In the genomic region with DNA sequence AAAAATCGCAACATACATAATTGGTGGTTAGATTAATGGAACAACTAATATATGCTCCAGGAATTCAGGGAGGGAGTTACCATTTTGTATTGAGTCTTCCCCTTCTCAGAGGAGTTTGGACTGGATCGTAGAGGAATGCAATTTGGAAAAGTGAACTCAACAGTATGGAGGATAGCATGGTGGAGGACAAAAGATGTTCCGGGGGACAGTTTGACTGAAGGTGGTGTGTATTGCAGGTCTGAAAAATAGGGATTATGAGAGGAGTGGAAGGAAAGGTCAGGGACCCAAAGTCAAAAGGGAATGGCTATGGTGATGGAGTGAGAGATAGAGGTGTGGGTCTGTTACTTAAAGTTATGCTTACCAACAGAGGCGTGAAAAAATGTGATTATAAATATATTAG, we compare ENCODE assay signal across 8 cellular contexts. TPM values are rescaled to one million over a fixed set of nuclear protein-coding genes. Genes with fewer than 3 reads are reported as not detected.
DNase-seq lines count a peak whose midpoint lies in the region; ATAC-seq and TF ChIP-seq lines count a peak whose summit lies in the region.
"Had no signal": no experiment of that assay in that cellular context is flagged by ENCODE, and none has a peak within 500 bp of the region (broad histone marks: within the 10 kb centered on the region; RNA-seq: fewer than 3 reads in every experiment).

No MANE protein-coding gene starts in this region.

- peaks cover 33% of the 10 kb centered on the region for H3K36me3 Mint-ChIP-seq in activated CD8-positive, alpha-beta T cell treated with anti-CD3 and anti-CD28 coated beads for 36 hours (ENCODE audit: low read depth)

- peak overlapping the region; percentile 97 for H3K27ac Mint-ChIP-seq in activated CD8-positive, alpha-beta T cell treated with anti-CD3 and anti-CD28 coated beads for 36 hours

- peak overlapping the region in 2 of 8 donors; percentile 96 to 97 for H3K27ac ChIP-seq in spleen

- H3K4me1 Mint-ChIP-seq in activated CD8-positive, alpha-beta T cell treated with anti-CD3 and anti-CD28 coated beads for 36 hours (ENCODE audit: low read depth): peaks cover 43% of the 10 kb centered on the region

- 75 to 90% (median 88%) methylated on average over 4 of the region's 4 CpGs for WGBS in spleen, 5 donors

- peak overlapping the region; percentile 82 for H3K4me3 ChIP-seq in HFF-Myc (replicated peaks; ENCODE audit: low read depth, low read length)
- H3K4me3 ChIP-seq in iPS-11a (ENCODE audit: low read depth, low read length): peak overlapping the region; percentile 71
- H3K4me3 ChIP-seq in spleen: peak overlapping the region in 6 of 8 donors; percentile 74 to 97 (median 90)

- no peak for ATAC-seq in activated CD8-positive, alpha-beta T cell treated with anti-CD3 and anti-CD28 coated beads for 36 hours
- ATAC-seq in GM21576 (IDR thresholded peaks at IDR 0.05; ENCODE audit: unreplicated experiment) (no peak), GM19351 (IDR thresholded peaks at IDR 0.05; ENCODE audit: unreplicated experiment) (no peak)

- CTCF ChIA-PET in activated CD8-positive, alpha-beta T cell treated with anti-CD3 and anti-CD28 coated beads for 36 hours (lab: Charles Lee): interaction anchor here (2.9 kb wide), 1 partner anchor 15 kb away, joined by 13 read pairs; a partner anchor contains a TSS

- H3K36me3 ChIP-seq in spleen: peaks cover 0 to 39% (median 13%) of the 10 kb centered on the region in 6 donors

- no peaks in the 10 kb centered on the region for H3K27me3 Mint-ChIP-seq in activated CD8-positive, alpha-beta T cell treated with anti-CD3 and anti-CD28 coated beads for 36 hours

- TF ChIP-seq POLR2A in spleen (IDR thresholded peaks at IDR 0.05): no peak

- POLR2A ChIA-PET in activated CD8-positive, alpha-beta T cell treated with anti-CD3 and anti-CD28 coated beads for 36 hours (lab: Charles Lee): interaction anchor here (3.8 kb wide), 1 partner anchor 15 kb away, joined by 70 read pairs; a partner anchor contains a TSS

- H3K4me3 Mint-ChIP-seq in activated CD8-positive, alpha-beta T cell treated with anti-CD3 and anti-CD28 coated beads for 36 hours: peak overlapping the region; percentile 94

- TF ChIP-seq CTCF in HFF-Myc (IDR thresholded peaks at IDR 0.05; ENCODE audit: low read depth, low read length, missing control alignments) (no peak), spleen (IDR thresholded peaks at IDR 0.05 in 8 of 11, conservative IDR thresholded peaks at IDR 0.05 in 3 of 11) (no peak)
- TF ChIP-seq CTCF in activated CD8-positive, alpha-beta T cell treated with anti-CD3 and anti-CD28 coated beads for 36 hours (IDR thresholded peaks at IDR 0.05): no peak

- no peaks in the 10 kb centered on the region for H3K9me3 Mint-ChIP-seq in activated CD8-positive, alpha-beta T cell treated with anti-CD3 and anti-CD28 coated beads for 36 hours

- no peaks in the 10 kb centered on the region for H3K9me3 ChIP-seq in spleen

- DNase-seq in HFF-Myc (ENCODE audit: extremely low read depth, low read depth): no peak
- DNase-seq in activated CD8-positive, alpha-beta T cell treated with anti-CD3 and anti-CD28 coated beads for 36 hours: no peak
- DNase-seq in spleen: no peak
- DNase-seq in iPS-NIHi11 (ENCODE audit: low spot score): no peak
- DNase-seq: foreskin melanocyte had no signal

- H3K27me3 ChIP-seq in spleen (replicated peaks in 1 of 7): no peaks in the 10 kb centered on the region

- peaks cover 10 to 46% (median 32%) of the 10 kb centered on the region in 6 donors for H3K4me1 ChIP-seq in spleen

- intact Hi-C loops in activated CD8-positive, alpha-beta T cell treated with anti-CD3 and anti-CD28 coated beads for 36 hours (cut with micrococcal nuclease): no loop called here
- intact Hi-C loops in spleen (cut with DNase I; ENCODE audit: low total_unique reads): no loop called here

RNA-seq across cellular contexts. Expression of a gene that starts 1.5 kb away (rescaled TPM):
- 10 to 100 TPM; 48.3 to 51.8 TPM for total RNA-seq in activated CD8-positive, alpha-beta T cell treated with anti-CD3 and anti-CD28 coated beads for 36 hours
- 10 to 100 TPM; 22.9 to 35.2 (median 30.1) TPM for total RNA-seq in spleen
- polyA plus RNA-seq in spleen: 10 to 100 TPM; 16.3 to 22.1 (median 21.8) TPM

RNA-seq across cellular contexts. Expression of a gene that starts 15.4 kb away (rescaled TPM):
- 10 to 100 TPM; 77.3 to 78.8 TPM for total RNA-seq in activated CD8-positive, alpha-beta T cell treated with anti-CD3 and anti-CD28 coated beads for 36 hours
- total RNA-seq in spleen: 10 to 100 TPM; 17.8 to 27.2 (median 22.0) TPM
- 10 to 100 TPM; 20.5 to 28.3 (median 27.8) TPM for polyA plus RNA-seq in spleen

RNA-seq across cellular contexts. Expression of a gene that starts 15.6 kb away (rescaled TPM):
- 10 to 100 TPM; 37.9 to 39.2 TPM for total RNA-seq in activated CD8-positive, alpha-beta T cell treated with anti-CD3 and anti-CD28 coated beads for 36 hours
- 10 to 100 TPM; 10.8 to 19.3 (median 15.2) TPM for total RNA-seq in spleen
- polyA plus RNA-seq in spleen: 10 to 100 TPM in 1 of 3 donors, 1 to 10 TPM in 2; 7.8 to 12.3 (median 9.4) TPM
